ENCODE assay signal across 12 cellular contexts in the genomic region with DNA sequence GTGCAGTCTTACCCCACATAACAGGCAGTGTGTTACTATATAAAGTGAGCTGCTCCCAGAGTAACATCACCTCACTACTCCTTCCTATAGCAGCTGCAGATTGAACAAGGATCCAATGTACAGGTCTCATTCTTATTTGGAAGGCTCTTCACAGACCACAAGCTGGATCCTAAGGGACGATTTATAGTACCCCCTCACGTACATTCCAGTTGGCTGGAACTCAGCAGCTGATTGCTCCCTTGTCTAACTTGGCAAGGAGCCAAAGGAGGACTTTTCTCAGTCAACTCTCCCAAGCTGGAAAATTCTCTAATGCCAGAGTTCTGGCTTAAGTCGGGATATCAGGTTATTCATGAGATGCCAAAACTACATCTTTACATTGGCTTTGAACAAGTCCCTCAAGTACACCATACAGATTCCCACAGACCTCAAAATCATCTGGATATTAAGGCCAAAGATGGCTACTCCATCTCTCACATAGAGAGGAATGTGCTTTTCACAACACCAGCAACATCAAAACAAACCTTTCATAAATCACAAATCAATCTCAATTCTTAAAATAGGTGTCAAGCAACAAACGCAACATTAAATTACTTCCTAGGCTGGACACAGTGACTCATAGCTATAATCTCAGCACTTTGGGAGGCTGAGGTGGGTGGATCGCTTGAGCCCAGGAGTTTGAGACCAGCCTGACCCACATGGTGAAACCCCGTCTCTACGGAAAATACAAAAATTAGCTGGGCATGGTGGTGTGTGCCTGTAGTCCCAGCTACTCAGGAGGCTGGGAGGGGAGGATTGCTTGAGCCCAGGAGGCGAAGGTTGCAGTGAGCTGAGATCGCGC. TPM values are rescaled to one million over a fixed set of nuclear protein-coding genes. Genes with fewer than 3 reads are reported as not detected.
DNase-seq lines count a peak whose midpoint lies in the region; ATAC-seq and TF ChIP-seq lines count a peak whose summit lies in the region.
"Had no signal": no experiment of that assay in that cellular context is flagged by ENCODE, and none has a peak within 500 bp of the region (broad histone marks: within the 10 kb centered on the region; RNA-seq: fewer than 3 reads in every experiment).

No MANE protein-coding gene starts in this region.

- H3K27me3 ChIP-seq in sigmoid colon: no peaks in the 10 kb centered on the region
- H3K27me3 ChIP-seq: gastrocnemius medialis, neural progenitor cell had no signal

- intact Hi-C loops in sigmoid colon (cut with DNase I): no loop called here
- intact Hi-C loops in mucosa of descending colon (cut with DNase I, micrococcal nuclease): no loop called here

- ATAC-seq in mucosa of descending colon: no peak
- no peak for ATAC-seq in GM18511 (IDR thresholded peaks at IDR 0.05; ENCODE audit: unreplicated experiment)
- ATAC-seq: gastrocnemius medialis had no signal

- no peak for TF ChIP-seq EP300 in sigmoid colon (IDR thresholded peaks at IDR 0.05)

- 74 to 81% methylated on average over 10 of the region's 10 CpGs for WGBS in sigmoid colon, 2 donors

- TF ChIP-seq POLR2A in sigmoid colon (IDR thresholded peaks at IDR 0.05): no peak

- H3K27ac ChIP-seq in sigmoid colon: peak overlapping the region; percentile 67 to 82 (median 72)
- H3K27ac ChIP-seq: 22Rv1, gastrocnemius medialis, neural progenitor cell had no signal

- H3K36me3 ChIP-seq in sigmoid colon (peaks cover 0 to 4% (median 0%) of the 10 kb centered on the region in 4 donors), mucosa of descending colon (ENCODE audit: low read depth) (no peaks in the 10 kb centered on the region)
- H3K36me3 ChIP-seq: gastrocnemius medialis, neural progenitor cell had no signal

- H3K4me1 ChIP-seq in sigmoid colon (peaks cover 0 to 78% (median 69%) of the 10 kb centered on the region in 4 donors), mucosa of descending colon (ENCODE audit: low read depth) (peaks cover 14% of the 10 kb centered on the region)
- H3K4me1 ChIP-seq: neural progenitor cell had no signal

- no peak for TF ChIP-seq CTCF in sigmoid colon (IDR thresholded peaks at IDR 0.05)
- TF ChIP-seq CTCF in mucosa of descending colon (IDR thresholded peaks at IDR 0.05): no peak

- H3K9me3 ChIP-seq in sigmoid colon (no peaks in the 10 kb centered on the region), mucosa of descending colon (no peaks in the 10 kb centered on the region)
- H3K9me3 ChIP-seq: gastrocnemius medialis had no signal

- H3K4me3 ChIP-seq in sigmoid colon (no peak overlapping the region), mucosa of descending colon (no peak overlapping the region)
- H3K4me3 ChIP-seq: gastrocnemius medialis, neural progenitor cell had no signal

- peak; percentile 20 for DNase-seq in DMS 273 (lab: John Stamatoyannopoulos, UW; ENCODE audit: unreplicated experiment)
- no peak for DNase-seq in DMS 273 treated with DMSO at 0.1 percent for 48 hours (lab: John Stamatoyannopoulos, UW)
- DNase-seq in NCI-H69 (lab: John Stamatoyannopoulos, UW): peak; percentile 9
- DNase-seq in dermis blood vessel endothelial cell: peak; percentile 39
- DNase-seq in sigmoid colon: no peak
- no peak for DNase-seq in mucosa of descending colon
- no peak for DNase-seq in stimulated activated CD4-positive, alpha-beta T cell treated with anti-CD3 and anti-CD28 coated beads, Interleukin-1b, Interleukin-23, amount 100 ng/mL, for 48 hours
- DNase-seq: gastrocnemius medialis, KG1 had no signal

RNA-seq across cellular contexts. Expression of gene SMG6, which starts 39.3 kb away (rescaled TPM):
- total RNA-seq in dermis blood vessel endothelial cell (29.3 and 65.6 TPM in 2 replicates), sigmoid colon (10 to 100 TPM; 21.4 to 38.8 (median 25.7) TPM), mucosa of descending colon (10 to 100 TPM; 25.9 to 41.6 (median 38.8) TPM)
- 10 to 100 TPM; 11.1 to 23.9 (median 20.4) TPM for polyA plus RNA-seq in sigmoid colon

RNA-seq across cellular contexts. Expression of gene SRR, which starts 39.5 kb away (rescaled TPM):
- total RNA-seq in dermis blood vessel endothelial cell (12.2 and 13.6 TPM in 2 replicates), sigmoid colon (10 to 100 TPM in 3 of 4 donors, 1 to 10 TPM in 1; 10.0 to 27.8 (median 13.9) TPM), mucosa of descending colon (10 to 100 TPM in 1 of 3 donors, 1 to 10 TPM in 2; 9.7 to 16.2 (median 9.8) TPM)
- polyA plus RNA-seq in sigmoid colon: 1 to 10 TPM; 2.4 to 8.7 (median 5.3) TPM

Comparison
In these comparisons a context has a peak if more than half of its experiments do, and no peak if none do; other contexts are left out.
1. DNase-seq: peak in DMS 273 (single experiment), NCI-H69 (single experiment) and dermis blood vessel endothelial cell (single experiment); none in DMS 273 treated with DMSO at 0.1 percent for 48 hours (single experiment), sigmoid colon (single experiment), mucosa of descending colon (0 of 3) and stimulated activated CD4-positive, alpha-beta T cell treated with anti-CD3 and anti-CD28 coated beads, Interleukin-1b, Interleukin-23, amount 100 ng/mL, for 48 hours (single experiment).